In genomic region chr7:28410628-28411578, GRCh38 we compare ENCODE assay signal across 8 cellular contexts. TPM values are rescaled to one million over a fixed set of nuclear protein-coding genes. Genes with fewer than 3 reads are reported as not detected.
DNase-seq lines count a peak whose midpoint lies in the region; ATAC-seq and TF ChIP-seq lines count a peak whose summit lies in the region.

No MANE protein-coding gene starts in this region.

- H3K4me3 Mint-ChIP-seq in CD14-positive monocyte, result peak overlapping the region; percentile 77 to 88
- H3K4me3 Mint-ChIP-seq in H9, result peak overlapping the region; percentile 84 to 92
- H3K4me3 Mint-ChIP-seq in endothelial cell (ENCODE audit: unreplicated experiment), result peak overlapping the region; percentile 74

- H3K9ac ChIP-seq in H9 (ENCODE audit: extremely low read depth, insufficient read length, low read length) (no peak overlapping the region), SK-N-MC (ENCODE audit: insufficient read length) (no peak overlapping the region), muscle layer of colon (ENCODE audit: low read length) (peak overlapping the region; percentile 96)

- H3K4me1 ChIP-seq in H9 (ENCODE audit: insufficient read depth, low read length) (peaks cover 4% of the 10 kb centered on the region; the same call in 1 of the 2 replicates), muscle layer of colon (ENCODE audit: insufficient read depth, low read length) (peaks cover 26% of the 10 kb centered on the region)

- H3K56ac ChIP-seq in H9 (ENCODE audit: insufficient read length, low read depth, low read length), result no peak overlapping the region

- H3K4ac ChIP-seq in H9 (ENCODE audit: low read depth, low read length), result no peak overlapping the region

- H3K27ac Mint-ChIP-seq in CD14-positive monocyte (peak overlapping the region; percentile 23 to 90 (median 69)), H9 (no peak overlapping the region), endothelial cell (ENCODE audit: unreplicated experiment) (peak overlapping the region; percentile 30)

- no CpG with 5 or more reads among the region's 30 CpGs for WGBS in H9 (ENCODE audit: extremely low coverage, insufficient read length, low lambda C conversion rate)

- no peaks in the 10 kb centered on the region for H3K79me1 ChIP-seq in H9 (ENCODE audit: insufficient read depth, low read depth, low read length, poor library complexity, severe bottlenecking)

- no peak overlapping the region for H3K23ac ChIP-seq in H9 (ENCODE audit: insufficient read length, low read depth, low read length)

- peaks cover 3 to 13% of the 10 kb centered on the region in 2 donors for H3K36me3 Mint-ChIP-seq in CD14-positive monocyte
- no peaks in the 10 kb centered on the region for H3K36me3 Mint-ChIP-seq in H9 (ENCODE audit: insufficient read depth in 1 of 3, low read depth in 3 of 3)
- peaks cover 4% of the 10 kb centered on the region for H3K36me3 Mint-ChIP-seq in endothelial cell (ENCODE audit: low read depth, unreplicated experiment)

- no peak overlapping the region for H2BK5ac ChIP-seq in H9 (ENCODE audit: insufficient read length, low read length)

- H3K4me3 ChIP-seq in SK-N-MC, result peak overlapping the region; percentile 88
- peak overlapping the region; percentile 66 to 91 for H3K4me3 ChIP-seq in muscle layer of colon (ENCODE audit: low read depth in 1 of 2, low read length in 2 of 2)

- H3K14ac ChIP-seq in H9 (ENCODE audit: insufficient read depth, low read length), result no peak overlapping the region

- no peak overlapping the region for H2BK12ac ChIP-seq in H9 (ENCODE audit: insufficient read length, low read depth, low read length)

- H3K4me2 ChIP-seq in H9 (ENCODE audit: insufficient read depth, insufficient read length, low read length), result peak overlapping the region; percentile 81

- H3K27ac ChIP-seq in H9 (ENCODE audit: insufficient read length, low read depth, low read length) (no peak overlapping the region), SK-N-MC (no peak overlapping the region), muscle layer of colon (ENCODE audit: low read depth, low read length) (peak overlapping the region; percentile 54)

- no peak overlapping the region for H2AFZ ChIP-seq in H9 (ENCODE audit: low read length)

- intact Hi-C loops in CD14-positive monocyte (cut with micrococcal nuclease), result no loop called here

- H3K36me3 ChIP-seq in SK-N-MC (ENCODE audit: insufficient read depth, low read length), result no peaks in the 10 kb centered on the region
- H3K36me3 ChIP-seq in muscle layer of colon (ENCODE audit: insufficient read depth, low read length), result no peaks in the 10 kb centered on the region

- H2AK5ac ChIP-seq in H9 (ENCODE audit: insufficient read length, low read length), result no peak overlapping the region

- H3K23me2 ChIP-seq in H9 (ENCODE audit: insufficient read length, low read depth, low read length, poor library complexity, severe bottlenecking), result peaks cover 30% of the 10 kb centered on the region

- H3K79me2 ChIP-seq in H9 (ENCODE audit: insufficient read depth, low read length), result no peaks in the 10 kb centered on the region

- no peak overlapping the region for H3K18ac ChIP-seq in H9 (ENCODE audit: insufficient read length, low read depth, low read length)

- H4K5ac ChIP-seq in H9 (ENCODE audit: insufficient read length, low read depth, low read length), result no peak overlapping the region

- H2BK15ac ChIP-seq in H9 (ENCODE audit: low read depth, low read length), result no peak overlapping the region

- no peak overlapping the region for H4K8ac ChIP-seq in H9 (replicated peaks; ENCODE audit: insufficient read length, low read depth, low read length)

- DNase-seq in CD14-positive monocyte (ENCODE audit: low spot score) (no peak), H9 (peak; percentile 38), SK-N-MC (ENCODE audit: low read depth, low spot score) (no peak), endothelial cell (ENCODE audit: low spot score) (no peak), NCI-H2081 treated with DMSO at 0.1 percent for 48 hours (lab: John Stamatoyannopoulos, UW) (no peak), mesenteric fat pad (ENCODE audit: low spot score) (no peak)

- no peak overlapping the region for H2BK20ac ChIP-seq in H9 (ENCODE audit: low read depth, low read length, poor library complexity, severe bottlenecking)

- H3K27me3 Mint-ChIP-seq in CD14-positive monocyte (ENCODE audit: low read depth in 3 of 3) (peaks cover 81 to 94% (median 85%) of the 10 kb centered on the region in 3 donors), H9 (ENCODE audit: low read depth) (peaks cover 80% of the 10 kb centered on the region), endothelial cell (ENCODE audit: unreplicated experiment) (peaks cover 26% of the 10 kb centered on the region)

- H3K9me3 Mint-ChIP-seq in CD14-positive monocyte, result peaks cover 0 to 27% (median 12%) of the 10 kb centered on the region in 7 donors
- H3K9me3 Mint-ChIP-seq in H9, result no peaks in the 10 kb centered on the region; a peak in 1 of 5 replicates
- no peaks in the 10 kb centered on the region for H3K9me3 Mint-ChIP-seq in endothelial cell (ENCODE audit: unreplicated experiment)

- H4K20me1 ChIP-seq in H9 (ENCODE audit: control insufficient read depth, insufficient read depth, insufficient read length), result no peaks in the 10 kb centered on the region

- peaks cover 18% of the 10 kb centered on the region; the same call in 1 of the 2 replicates for H3K27me3 ChIP-seq in H9 (ENCODE audit: insufficient read depth, low read length)
- H3K27me3 ChIP-seq in muscle layer of colon (ENCODE audit: control insufficient read depth in 1 of 2, insufficient read depth in 2 of 2, low read length in 2 of 2), result peaks cover 4 to 11% of the 10 kb centered on the region in 2 donors

- TF ChIP-seq CTCF in CD14-positive monocyte (IDR thresholded peaks at IDR 0.05), result no peak
- no peak for TF ChIP-seq CTCF in H9 (conservative IDR thresholded peaks at IDR 0.05)
- no peak for TF ChIP-seq CTCF in endothelial cell (IDR thresholded peaks at IDR 0.05; ENCODE audit: unreplicated experiment)

- H3T11ph ChIP-seq in H9 (ENCODE audit: low read length), result no peak overlapping the region

- no peak for ATAC-seq in HG03039 (IDR thresholded peaks at IDR 0.05; ENCODE audit: unreplicated experiment)

- H3K4me1 Mint-ChIP-seq in CD14-positive monocyte, result peaks cover 38% of the 10 kb centered on the region
- H3K4me1 Mint-ChIP-seq in H9, result peaks cover 24 to 32% of the 10 kb centered on the region in 2 experiments
- peaks cover 16% of the 10 kb centered on the region for H3K4me1 Mint-ChIP-seq in endothelial cell (ENCODE audit: unreplicated experiment)

- no peak overlapping the region for H4K91ac ChIP-seq in H9 (ENCODE audit: insufficient read length, low read depth, low read length)

- H3K9me3 ChIP-seq in H9 (ENCODE audit: control insufficient read depth, low read depth, low read length) (no peaks in the 10 kb centered on the region), SK-N-MC (ENCODE audit: low read depth, low read length) (no peaks in the 10 kb centered on the region), muscle layer of colon (ENCODE audit: low read length) (no peaks in the 10 kb centered on the region)

- H2BK120ac ChIP-seq in H9 (ENCODE audit: low read depth, low read length, poor library complexity, severe bottlenecking), result no peak overlapping the region

RNA-seq across cellular contexts. Expression of gene CREB5, which starts 1.4 kb away (rescaled TPM):
- polyA plus RNA-seq in CD14-positive monocyte, result 10 to 100 TPM; 25.1 to 44.2 TPM
- total RNA-seq in H9 (2021) (3.3 and 4.0 TPM in 2 replicates), endothelial cell (ENCODE audit: unreplicated experiment) (5.6 TPM), mesenteric fat pad (45.3 TPM)

Comparison
In these comparisons a context has a peak if more than half of its experiments do, and no peak if none do; other contexts are left out.
1. H3K27ac Mint-ChIP-seq: peak in CD14-positive monocyte (7 of 7) and endothelial cell (single experiment); none in H9 (0 of 3).
2. Peak in every context shown above with its lines, with median percentiles within 50 percentile points of each other: H3K4me3 Mint-ChIP-seq.